Comparison of ENCODE assay signal across 9 cellular contexts in the genomic region with DNA sequence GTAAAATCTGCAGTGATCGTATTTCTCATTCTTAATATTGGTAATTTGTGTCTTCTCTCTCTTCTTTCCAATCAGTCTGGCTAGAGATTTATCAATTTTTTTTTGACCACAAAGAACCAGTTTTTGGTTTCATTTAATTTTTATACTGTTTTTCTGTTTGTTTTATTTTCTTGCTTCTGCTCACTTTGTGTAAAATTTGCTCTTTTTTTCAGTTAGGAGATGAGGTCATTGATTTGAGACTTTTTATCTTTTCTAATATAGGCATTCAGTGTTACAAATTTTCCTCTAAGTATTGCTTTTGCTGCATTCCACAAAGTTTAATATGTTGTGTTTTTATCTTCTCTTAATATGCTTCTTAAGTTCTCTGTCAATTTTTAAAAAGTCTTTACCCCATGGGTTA.
"Had no signal": no experiment of that assay in that cellular context is flagged by ENCODE, and none has a peak within 500 bp of the region (broad histone marks: within the 10 kb centered on the region; RNA-seq: fewer than 3 reads in every experiment).

No MANE protein-coding gene starts in this region.

- FAIRE-seq: HTR-8/SVneo had no signal

- H3K36me3 ChIP-seq: HAP-1 had no signal

- ATAC-seq: HCT116 had no signal

- H2AFZ ChIP-seq: GM23248 had no signal

- H3K4me2 ChIP-seq: KMS-11 had no signal

- H3K9me3 ChIP-seq: HAP-1 had no signal

- H3K27ac Mint-ChIP-seq: IgD-negative memory B cell had no signal

- H3K4me3 ChIP-seq: GM23248, HAP-1 had no signal

- H3K36me3 Mint-ChIP-seq: IgD-negative memory B cell had no signal

- H3K9me3 Mint-ChIP-seq: IgD-negative memory B cell had no signal

- H3K9ac ChIP-seq: GM23248, KMS-11 had no signal

- DNase-seq: GM23248, GOT3, H7, KBM-7 had no signal

- H3K27ac ChIP-seq: GM23248, KMS-11 had no signal

- H3K4me3 Mint-ChIP-seq: IgD-negative memory B cell had no signal
